19 cellular contexts compared by ENCODE assay signal in genomic region chr7:149839933-149840332, GRCh38. TPM values are rescaled to one million over a fixed set of nuclear protein-coding genes. Genes with fewer than 3 reads are reported as not detected.
DNase-seq lines count a peak whose midpoint lies in the region; ATAC-seq, FAIRE-seq and TF ChIP-seq lines count a peak whose summit lies in the region.
"Had no signal": no experiment of that assay in that cellular context is flagged by ENCODE, and none has a peak within 500 bp of the region (broad histone marks: within the 10 kb centered on the region; RNA-seq: fewer than 3 reads in every experiment).

No MANE protein-coding gene starts in this region.

- POLR2A ChIA-PET in A549 (lab: Yijun Ruan, JAX) = no interaction called here
- POLR2A ChIA-PET in CD4-positive, alpha-beta memory T cell (lab: Charles Lee; ENCODE audit: partially characterized antibody) = interaction anchor here (1.2 to 4.8 kb wide), 5 partner anchors 10 to 37 kb away, joined by 4 to 166 read pairs (median 18); partner anchors contain the start of gene ATP6V0E2
- POLR2A ChIA-PET in activated CD8-positive, alpha-beta T cell treated with anti-CD3 and anti-CD28 coated beads, Interleukin-2, amount 10 ng/mL, durations not matched to agents 7 days and 5 days (lab: Charles Lee) = interaction anchor here (0.7 to 2.4 kb wide), 3 partner anchors 10 to 30 kb away, joined by 3 to 35 read pairs (median 6); no protein-coding TSS in a partner anchor

- H3K36me3 ChIP-seq in CD4-positive, alpha-beta memory T cell (ENCODE audit: insufficient read depth, low read length) = no peaks in the 10 kb centered on the region
- H3K36me3 ChIP-seq: gastrocnemius medialis, pancreas, suprapubic skin had no signal

- TF ChIP-seq EP300 in A549 (IDR thresholded peaks at IDR 0.05) = no peak

- H3K4me1 Mint-ChIP-seq in CD4-positive, alpha-beta memory T cell = peaks cover 29 to 51% (median 43%) of the 10 kb centered on the region in 4 donors
- H3K4me1 Mint-ChIP-seq in activated CD8-positive, alpha-beta T cell treated with anti-CD3 and anti-CD28 coated beads, Interleukin-2, amount 10 ng/mL, durations not matched to agents 7 days and 5 days (ENCODE audit: low read depth) = peaks cover 29% of the 10 kb centered on the region
- H3K4me1 Mint-ChIP-seq in naive B cell = peaks cover 22 to 38% (median 24%) of the 10 kb centered on the region in 3 donors
- H3K4me1 Mint-ChIP-seq in effector memory CD8-positive, alpha-beta T cell (ENCODE audit: low read depth in 2 of 2) = peaks cover 20 to 38% of the 10 kb centered on the region in 2 donors

- DNase-seq in A549 (ENCODE audit: low read depth in 1 of 2, low spot score in 1 of 2) = no peak
- DNase-seq in CD4-positive, alpha-beta memory T cell = no peak
- no peak for DNase-seq in activated CD8-positive, alpha-beta T cell treated with anti-CD3 and anti-CD28 coated beads, Interleukin-2, amount 10 ng/mL, durations not matched to agents 7 days and 5 days
- DNase-seq in naive B cell = no peak
- DNase-seq in effector memory CD8-positive, alpha-beta T cell = no peak
- no peak for DNase-seq in D721Med (ENCODE audit: insufficient read length, low spot score)
- DNase-seq: activated effector memory CD4-positive, alpha-beta T cell treated with anti-CD3 and anti-CD28 coated beads, Interleukin-2, amount 50 U/mL, for 16 hours; EL; gastrocnemius medialis; mesenchymal stem cell; NCI-H187 treated with DMSO at 0.1 percent for 48 hours; pancreas; stimulated activated CD4-positive, alpha-beta T cell treated with anti-CD3 and anti-CD28 coated beads, Interleukin-12 subunit alpha, Interleukin-12 subunit beta, amount 100 ng/mL, for 4 hours had no signal

- FAIRE-seq in A549 (lab: Jason Lieb, UNC) (no peak), D721Med (lab: Jason Lieb, UNC) (no peak)
- FAIRE-seq: pancreas had no signal

- CTCF ChIA-PET in A549 (lab: Yijun Ruan, JAX) = interaction anchor here (0.6 to 1.8 kb wide), 5 partner anchors 8 to 1388 kb away, joined by 3 to 7 read pairs (median 5); no protein-coding TSS in a partner anchor
- CTCF ChIA-PET in CD4-positive, alpha-beta memory T cell (lab: Charles Lee; ENCODE audit: partially characterized antibody) = interaction anchor here (0.7 to 3.0 kb wide), 6 partner anchors 10 to 43 kb away, joined by 3 to 31 read pairs (median 10); no protein-coding TSS in a partner anchor
- CTCF ChIA-PET in activated CD8-positive, alpha-beta T cell treated with anti-CD3 and anti-CD28 coated beads, Interleukin-2, amount 10 ng/mL, durations not matched to agents 7 days and 5 days (lab: Charles Lee) = interaction anchor here (1.1 to 2.9 kb wide), 6 partner anchors 9 to 44 kb away, joined by 4 to 14 read pairs (median 10); no protein-coding TSS in a partner anchor

- no peaks in the 10 kb centered on the region for H3K9me3 Mint-ChIP-seq in CD4-positive, alpha-beta memory T cell
- H3K9me3 Mint-ChIP-seq in activated CD8-positive, alpha-beta T cell treated with anti-CD3 and anti-CD28 coated beads, Interleukin-2, amount 10 ng/mL, durations not matched to agents 7 days and 5 days (ENCODE audit: insufficient read depth) = no peaks in the 10 kb centered on the region
- no peaks in the 10 kb centered on the region for H3K9me3 Mint-ChIP-seq in naive B cell
- H3K9me3 Mint-ChIP-seq in effector memory CD8-positive, alpha-beta T cell = no peaks in the 10 kb centered on the region

- peaks cover 2 to 3% of the 10 kb centered on the region in 2 donors for H3K27me3 Mint-ChIP-seq in CD4-positive, alpha-beta memory T cell
- H3K27me3 Mint-ChIP-seq in activated CD8-positive, alpha-beta T cell treated with anti-CD3 and anti-CD28 coated beads, Interleukin-2, amount 10 ng/mL, durations not matched to agents 7 days and 5 days (ENCODE audit: low read depth) = peaks cover 9% of the 10 kb centered on the region
- peaks cover 4 to 8% (median 5%) of the 10 kb centered on the region in 3 donors for H3K27me3 Mint-ChIP-seq in naive B cell
- H3K27me3 Mint-ChIP-seq in effector memory CD8-positive, alpha-beta T cell = peaks cover 4 to 6% of the 10 kb centered on the region in 2 donors

- peaks cover 10% of the 10 kb centered on the region; the same call in 2 of the 3 replicates for H3K4me1 ChIP-seq in A549
- H3K4me1 ChIP-seq in CD4-positive, alpha-beta memory T cell (ENCODE audit: insufficient read depth, low read length) = peaks cover 16% of the 10 kb centered on the region

- no peak for TF ChIP-seq RAD21 in A549 (conservative IDR thresholded peaks at IDR 0.05 in 1 of 2, IDR thresholded peaks at IDR 0.05 in 1 of 2)

- peak overlapping the region in 2 of 7 donors; percentile 25 to 87 for H3K27ac Mint-ChIP-seq in CD4-positive, alpha-beta memory T cell
- no peak overlapping the region for H3K27ac Mint-ChIP-seq in activated CD8-positive, alpha-beta T cell treated with anti-CD3 and anti-CD28 coated beads, Interleukin-2, amount 10 ng/mL, durations not matched to agents 7 days and 5 days
- H3K27ac Mint-ChIP-seq in naive B cell = peak overlapping the region in 1 of 6 donors; percentile 39
- no peak overlapping the region for H3K27ac Mint-ChIP-seq in effector memory CD8-positive, alpha-beta T cell

- no peaks in the 10 kb centered on the region for H3K9me3 ChIP-seq in A549
- H3K9me3 ChIP-seq in CD4-positive, alpha-beta memory T cell (ENCODE audit: control insufficient read depth in 1 of 2, low read length in 2 of 2) = no peaks in the 10 kb centered on the region
- H3K9me3 ChIP-seq: gastrocnemius medialis, pancreas, suprapubic skin had no signal

- no peak overlapping the region for H3K27ac ChIP-seq in A549
- no peak overlapping the region for H3K27ac ChIP-seq in CD4-positive, alpha-beta memory T cell (ENCODE audit: low read depth, low read length)
- H3K27ac ChIP-seq: C4-2B, gastrocnemius medialis, pancreas, RWPE1, suprapubic skin had no signal

- peak overlapping the region in 6 of 8 donors; percentile 81 to 96 (median 87) for H3K4me3 Mint-ChIP-seq in CD4-positive, alpha-beta memory T cell
- peak overlapping the region; percentile 84 for H3K4me3 Mint-ChIP-seq in activated CD8-positive, alpha-beta T cell treated with anti-CD3 and anti-CD28 coated beads, Interleukin-2, amount 10 ng/mL, durations not matched to agents 7 days and 5 days
- peak overlapping the region in 6 of 8 donors; percentile 2 to 95 (median 86) for H3K4me3 Mint-ChIP-seq in naive B cell
- H3K4me3 Mint-ChIP-seq in effector memory CD8-positive, alpha-beta T cell = peak overlapping the region in 1 of 2 donors; percentile 86

- TF ChIP-seq POLR2A in A549 (IDR thresholded peaks at IDR 0.05; ENCODE audit: low read length) = no peak

- ATAC-seq in A549 (no peak), naive B cell (ENCODE audit: low read depth in 2 of 2) (no peak), GM19452 (IDR thresholded peaks at IDR 0.05; ENCODE audit: unreplicated experiment) (no peak), HG02678 (IDR thresholded peaks at IDR 0.05; ENCODE audit: unreplicated experiment) (no peak)
- ATAC-seq in activated CD8-positive, alpha-beta T cell treated with anti-CD3 and anti-CD28 coated beads, Interleukin-2, amount 10 ng/mL, durations not matched to agents 7 days and 5 days = no peak
- ATAC-seq in effector memory CD8-positive, alpha-beta T cell (replicated peaks) = no peak
- ATAC-seq: activated CD4-positive, CD25-positive, alpha-beta regulatory T cell treated with anti-CD3 and anti-CD28 coated beads, Interleukin-2, amount 50 U/mL, for 24 hours; gastrocnemius medialis; pancreas had no signal

- TF ChIP-seq CTCF in A549 (IDR thresholded peaks at IDR 0.05) (no peak), D721Med (IDR thresholded peaks at IDR 0.05; ENCODE audit: insufficient read depth, missing control alignments) (no peak)

- H3K27me3 ChIP-seq in CD4-positive, alpha-beta memory T cell (ENCODE audit: insufficient read depth, low read length) = no peaks in the 10 kb centered on the region
- H3K27me3 ChIP-seq: gastrocnemius medialis, pancreas, suprapubic skin had no signal

- peaks cover under 1 to 13% of the 10 kb centered on the region in 2 donors for H3K36me3 Mint-ChIP-seq in CD4-positive, alpha-beta memory T cell
- peaks cover 12% of the 10 kb centered on the region for H3K36me3 Mint-ChIP-seq in activated CD8-positive, alpha-beta T cell treated with anti-CD3 and anti-CD28 coated beads, Interleukin-2, amount 10 ng/mL, durations not matched to agents 7 days and 5 days (ENCODE audit: low read depth)
- no peaks in the 10 kb centered on the region for H3K36me3 Mint-ChIP-seq in naive B cell
- peaks cover 6% of the 10 kb centered on the region for H3K36me3 Mint-ChIP-seq in effector memory CD8-positive, alpha-beta T cell (ENCODE audit: insufficient read depth)

- intact Hi-C loops in CD4-positive, alpha-beta memory T cell (cut with micrococcal nuclease) = loop anchor here (2.0 kb wide), 2 partner anchors 15 to 67 kb away; partner anchors contain the start of gene ZNF467

- H3K4me2 ChIP-seq in A549 = peak overlapping the region; percentile 79; the same call in 2 of the 3 replicates

- no peak overlapping the region for H3K4me3 ChIP-seq in A549
- H3K4me3 ChIP-seq in CD4-positive, alpha-beta memory T cell (ENCODE audit: low read length in 2 of 2) = no peak overlapping the region
- H3K4me3 ChIP-seq: suprapubic skin had no signal

- WGBS in A549 (ENCODE audit: missing lambda C conversion rate) = 95% methylated on average over 5 of the region's 5 CpGs

TF ChIP-seq in A549, 52 proteins besides CTCF, POLR2A, EP300 and RAD21 (continues in another document):
- no peak for TF ChIP-seq RARB (CRISPR knock-in tag; IDR thresholded peaks at IDR 0.05)
- TF ChIP-seq ZC3H11A (IDR thresholded peaks at IDR 0.05) = no peak

RNA-seq across cellular contexts. Expression of gene ZNF862, which starts 1.8 kb away (rescaled TPM):
- polyA plus RNA-seq in A549 (2011; rRNA removed) (8.0 and 11.1 TPM in 2 replicates), A549 (2017; fragmentation: RNase III; extraction: RNeasy Plus Mini Kit Qiagen cat#74134 plus additional on column Dnase treatment) (2.8 to 3.9 TPM (median 3.9 TPM) in 3 replicates), naive B cell (ENCODE audit: low read depth in 6 of 6) (1 to 10 TPM; 2.7 to 8.6 (median 4.6) TPM)
- 2.5 and 3.4 TPM in 2 replicates for polyA plus RNA-seq in A549 (2012; cell fraction: cytosol; rRNA removed)
- 9.5 and 10.1 TPM in 2 replicates for polyA plus RNA-seq in A549 (2012; cell fraction: nucleus; rRNA removed)
- polyA minus RNA-seq in A549 (2011; rRNA and poly(A)+ RNA removed) = 8.7 and 17.1 TPM in 2 replicates
- 10 to 100 TPM; 84.2 to 88.6 TPM for total RNA-seq in CD4-positive, alpha-beta memory T cell
- polyA plus RNA-seq in CD4-positive, alpha-beta memory T cell = 10 to 100 TPM in 1 of 2 donors, 1 to 10 TPM in 1; 9.8 to 10.5 TPM
- 10 to 100 TPM; 21.5 to 24.9 TPM for total RNA-seq in activated CD8-positive, alpha-beta T cell treated with anti-CD3 and anti-CD28 coated beads, Interleukin-2, amount 10 ng/mL, durations not matched to agents 7 days and 5 days

RNA-seq across cellular contexts. Expression of gene ATP6V0E2, which starts 33.8 kb away (rescaled TPM):
- polyA plus RNA-seq in A549 (2011; rRNA removed) (17.3 and 18.4 TPM in 2 replicates), A549 (2017; fragmentation: RNase III; extraction: RNeasy Plus Mini Kit Qiagen cat#74134 plus additional on column Dnase treatment) (40.3 to 44.9 TPM (median 44.5 TPM) in 3 replicates), naive B cell (ENCODE audit: low read depth in 6 of 6) (10 to 100 TPM; 30.3 to 58.2 (median 44.3) TPM)
- 49.0 and 69.0 TPM in 2 replicates for polyA plus RNA-seq in A549 (2012; cell fraction: cytosol; rRNA removed)
- 75.6 and 92.6 TPM in 2 replicates for polyA plus RNA-seq in A549 (2012; cell fraction: nucleus; rRNA removed)
- polyA minus RNA-seq in A549 (2011; rRNA and poly(A)+ RNA removed) = 22.3 and 24.6 TPM in 2 replicates
- 10 to 100 TPM; 64.6 to 65.3 TPM for total RNA-seq in CD4-positive, alpha-beta memory T cell
- polyA plus RNA-seq in CD4-positive, alpha-beta memory T cell = 100 to 1,000 TPM; 144 to 163 TPM
- 10 to 100 TPM; 92.9 to 99.6 TPM for total RNA-seq in activated CD8-positive, alpha-beta T cell treated with anti-CD3 and anti-CD28 coated beads, Interleukin-2, amount 10 ng/mL, durations not matched to agents 7 days and 5 days
